ENCODE assay signal across 25 cellular contexts in the genomic region with DNA sequence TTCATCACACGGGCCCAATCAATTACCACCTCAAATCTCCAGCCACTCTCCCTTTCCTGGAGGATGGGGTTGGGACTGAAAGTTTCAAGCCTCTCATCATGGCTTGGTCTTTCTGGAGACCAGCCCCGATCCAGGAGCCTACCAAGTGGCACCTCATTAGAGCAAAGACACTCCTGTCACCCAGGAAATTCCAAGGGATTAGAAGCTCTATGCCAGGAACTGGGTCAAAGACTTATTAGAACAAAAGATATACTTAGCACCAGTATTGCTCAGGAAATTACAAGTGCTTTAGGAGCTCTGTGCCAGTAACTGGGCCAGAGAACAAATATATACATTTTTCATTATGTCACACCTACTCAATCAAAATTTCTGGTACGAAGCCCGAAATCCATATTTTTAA. TPM values are rescaled to one million over a fixed set of nuclear protein-coding genes. Genes with fewer than 3 reads are reported as not detected.
A peak's percentile ranks its signal among the peaks of the same experiment; 100 is the strongest.
DNase-seq lines count a peak whose midpoint lies in the region; ATAC-seq and TF ChIP-seq lines count a peak whose summit lies in the region.
"Had no signal": no experiment of that assay in that cellular context is flagged by ENCODE, and none has a peak within 500 bp of the region (broad histone marks: within the 10 kb centered on the region; RNA-seq: fewer than 3 reads in every experiment).

No MANE protein-coding gene starts in this region.

- no peak overlapping the region for H2AFZ ChIP-seq in Karpas-422 (ENCODE audit: low read length)

- DNase-seq in Karpas-422 (peak; percentile 9), HFFc6 (no peak), activated T-cell treated with anti-CD3 and anti-CD28 coated beads for 4 hours (no peak), Right ventricle myocardium inferior (ENCODE audit: missing footprints) (no peak)
- DNase-seq: 8988T; AML-193; C1 segment of cervical spinal cord; CD4-positive, alpha-beta memory T cell; CD4-positive, CD25-positive, alpha-beta regulatory T cell; CD8-positive, alpha-beta memory T cell; COR-L47; DMS 273 treated with DMSO at 0.1 percent for 48 hours; DMS153; DMS53; DMS79; DND-41; EL; GDM1 had no signal

- ATAC-seq in esophagus mucosa, result peak; percentile 52
- no peak for ATAC-seq in Right ventricle myocardium inferior
- ATAC-seq: GM12878 had no signal

- H3K27me3 ChIP-seq in Karpas-422 (ENCODE audit: low read length), result no peaks in the 10 kb centered on the region
- H3K27me3 ChIP-seq: BLaER1 had no signal

- H3K4me3 ChIP-seq in Karpas-422 (ENCODE audit: low read length), result no peak overlapping the region
- H3K4me3 ChIP-seq: BLaER1, GM12878 had no signal

- H3K4me3 Mint-ChIP-seq in HFFc6, result no peak overlapping the region
- H3K4me3 Mint-ChIP-seq: B cell; CD14-positive monocyte; CD4-positive, alpha-beta memory T cell; CD4-positive, CD25-positive, alpha-beta regulatory T cell; CD8-positive, alpha-beta memory T cell had no signal

- H3K79me2 ChIP-seq in Karpas-422 (ENCODE audit: low read length), result no peaks in the 10 kb centered on the region

- no peaks in the 10 kb centered on the region for H3K9me2 ChIP-seq in Karpas-422 (replicated peaks; ENCODE audit: insufficient read depth, low read length)

- no peaks in the 10 kb centered on the region for H3K36me3 ChIP-seq in Karpas-422 (ENCODE audit: insufficient read depth, low read length)
- H3K36me3 ChIP-seq: BLaER1 had no signal

- peaks cover 3% of the 10 kb centered on the region; the same call in 1 of the 2 replicates for H3K27me3 Mint-ChIP-seq in HFFc6 (ENCODE audit: insufficient read depth)
- H3K27me3 Mint-ChIP-seq: B cell had no signal

- H3K4me2 ChIP-seq in Karpas-422 (ENCODE audit: low read depth, low read length, poor library complexity, severe bottlenecking), result no peak overlapping the region
- H3K4me2 ChIP-seq: BLaER1 had no signal

- H3K27ac Mint-ChIP-seq in HFFc6, result no peak overlapping the region
- H3K27ac Mint-ChIP-seq: B cell; CD14-positive monocyte; CD8-positive, alpha-beta memory T cell had no signal

- no peaks in the 10 kb centered on the region for H3K9me3 ChIP-seq in Karpas-422 (ENCODE audit: low read length)
- H3K9me3 ChIP-seq: BLaER1 had no signal

- no peaks in the 10 kb centered on the region for H3K4me1 ChIP-seq in Karpas-422 (ENCODE audit: low read length)
- H3K4me1 ChIP-seq: BLaER1 had no signal

- no peaks in the 10 kb centered on the region for H3K9me3 Mint-ChIP-seq in HFFc6
- H3K9me3 Mint-ChIP-seq: CD4-positive, alpha-beta memory T cell; CD4-positive, CD25-positive, alpha-beta regulatory T cell; CD8-positive, alpha-beta memory T cell had no signal

- H3K9ac ChIP-seq in Karpas-422 (ENCODE audit: low read length), result no peak overlapping the region
- H3K9ac ChIP-seq: BLaER1 had no signal

- no peak for TF ChIP-seq CTCF in HFFc6 (IDR thresholded peaks at IDR 0.05)

- H3K4me1 Mint-ChIP-seq in HFFc6 (ENCODE audit: low read depth), result no peaks in the 10 kb centered on the region
- H3K4me1 Mint-ChIP-seq: B cell; CD14-positive monocyte; CD4-positive, alpha-beta memory T cell; CD4-positive, CD25-positive, alpha-beta regulatory T cell; CD8-positive, alpha-beta memory T cell had no signal

- no peaks in the 10 kb centered on the region for H4K20me1 ChIP-seq in Karpas-422 (ENCODE audit: insufficient read depth, low read depth, low read length)
- H4K20me1 ChIP-seq: BLaER1 had no signal

- H3K27ac ChIP-seq in Karpas-422 (ENCODE audit: low read length), result no peak overlapping the region
- H3K27ac ChIP-seq: BLaER1 had no signal

- intact Hi-C loops in Right ventricle myocardium inferior (cut with DNase I), result loop anchor here (10.0 kb wide), 1 partner anchor 772 kb away; no protein-coding TSS in a partner anchor

- no peaks in the 10 kb centered on the region for H3K36me3 Mint-ChIP-seq in HFFc6 (ENCODE audit: low read depth)
- H3K36me3 Mint-ChIP-seq: CD14-positive monocyte; CD4-positive, alpha-beta memory T cell; CD4-positive, CD25-positive, alpha-beta regulatory T cell; CD8-positive, alpha-beta memory T cell had no signal

RNA-seq across cellular contexts. Expression of gene SLC25A52, which starts 14.3 kb away (rescaled TPM):
- total RNA-seq in Karpas-422 (2014; rRNA removed; shearing (Covaris generic); ENCODE audit: low replicate concordance), result not detected in 2 replicates
- total RNA-seq in esophagus mucosa, result not detected
- total RNA-seq in HFFc6 (2021; fragmentation: NEBNext Ultra II Directional; extraction: Animal tissue kit (Norgen Biotek cat#: 25700)), result not detected
- not detected for total RNA-seq in Right ventricle myocardium inferior
- total RNA-seq: B cell; CD4-positive, alpha-beta memory T cell; CD4-positive, CD25-positive, alpha-beta regulatory T cell; Daoy; G401; GM12878 had no signal
